ENCODE assay signal across 19 cellular contexts in genomic region chr15:40767838-40768491, GRCh38. TPM values are rescaled to one million over a fixed set of nuclear protein-coding genes. Genes with fewer than 3 reads are reported as not detected.
A peak's percentile ranks its signal among the peaks of the same experiment; 100 is the strongest.
DNase-seq lines count a peak whose midpoint lies in the region; ATAC-seq, FAIRE-seq and TF ChIP-seq lines count a peak whose summit lies in the region.
"Had no signal": no experiment of that assay in that cellular context is flagged by ENCODE, and none has a peak within 500 bp of the region (broad histone marks: within the 10 kb centered on the region; RNA-seq: fewer than 3 reads in every experiment).

No MANE protein-coding gene starts in this region.

- DNase-seq in activated CD8-positive, alpha-beta T cell treated with anti-CD3 and anti-CD28 coated beads for 36 hours, result no peak
- no peak for DNase-seq in activated CD8-positive, alpha-beta T cell treated with anti-CD3 and anti-CD28 coated beads, Interleukin-2, amount 10 ng/mL, durations not matched to agents 7 days and 5 days
- DNase-seq in RWPE1 (ENCODE audit: low spot score) (no peak), keratinocyte (ENCODE audit: low read depth, low spot score) (no peak), NCI-H82 (lab: John Stamatoyannopoulos, UW) (no peak), cortex of kidney (lab: John Stamatoyannopoulos, UW) (no peak), SK-N-SH (no peak)
- DNase-seq: activated B cell treated with CpG ODN at 0.5 μM for 24 hours; activated naive CD4-positive, alpha-beta T cell; COR-L47; effector memory CD8-positive, alpha-beta T cell; NCI-H2081 treated with DMSO at 0.1 percent for 48 hours; NCI-H748 treated with DMSO at 0.1 percent for 48 hours; stimulated activated CD4-positive, alpha-beta T cell treated with anti-CD3 and anti-CD28 coated beads, Interleukin-1b, Interleukin-23, amount 100 ng/mL, for 48 hours had no signal

- H3K9me2 ChIP-seq in SK-N-SH, result no peaks in the 10 kb centered on the region

- H3K4me3 Mint-ChIP-seq in activated CD8-positive, alpha-beta T cell treated with anti-CD3 and anti-CD28 coated beads for 36 hours, result no peak overlapping the region
- no peak overlapping the region for H3K4me3 Mint-ChIP-seq in activated CD8-positive, alpha-beta T cell treated with anti-CD3 and anti-CD28 coated beads, Interleukin-2, amount 10 ng/mL, durations not matched to agents 7 days and 5 days
- H3K4me3 Mint-ChIP-seq: neural progenitor cell had no signal

- no peak for FAIRE-seq in keratinocyte (lab: Jason Lieb, UNC)
- FAIRE-seq: G401.6 had no signal

- no peaks in the 10 kb centered on the region for H3K27me3 ChIP-seq in keratinocyte (ENCODE audit: control insufficient read depth, extremely low read depth, insufficient read depth, low read length)
- no peaks in the 10 kb centered on the region for H3K27me3 ChIP-seq in subcutaneous abdominal adipose tissue (ENCODE audit: control insufficient read depth in 5 of 5, insufficient read depth in 4 of 5, low read length in 5 of 5)
- no peaks in the 10 kb centered on the region for H3K27me3 ChIP-seq in SK-N-SH (ENCODE audit: insufficient read depth)

- H2AFZ ChIP-seq in keratinocyte (ENCODE audit: control insufficient read depth, low read length) (no peak overlapping the region), SK-N-SH (ENCODE audit: low read depth) (no peak overlapping the region)
- H2AFZ ChIP-seq: neural progenitor cell had no signal

- H3K27ac Mint-ChIP-seq in activated CD8-positive, alpha-beta T cell treated with anti-CD3 and anti-CD28 coated beads for 36 hours, result peak overlapping the region; percentile 92
- H3K27ac Mint-ChIP-seq in activated CD8-positive, alpha-beta T cell treated with anti-CD3 and anti-CD28 coated beads, Interleukin-2, amount 10 ng/mL, durations not matched to agents 7 days and 5 days, result no peak overlapping the region
- H3K27ac Mint-ChIP-seq: neural progenitor cell had no signal

- H3K4me3 ChIP-seq in keratinocyte (ENCODE audit: control insufficient read depth in 2 of 3, extremely low read depth in 1 of 3, insufficient read depth in 2 of 3, low read depth in 1 of 3, low read length in 3 of 3), result no peak overlapping the region
- peak overlapping the region in 2 of 5 donors; percentile 17 to 29 for H3K4me3 ChIP-seq in subcutaneous abdominal adipose tissue (ENCODE audit: low read depth in 1 of 5, low read length in 5 of 5)
- H3K4me3 ChIP-seq in SK-N-SH (ENCODE audit: low read depth in 2 of 2, low read length in 1 of 2), result no peak overlapping the region
- H3K4me3 ChIP-seq: HAP-1, neural progenitor cell had no signal

- H4K20me1 ChIP-seq in keratinocyte (ENCODE audit: control insufficient read depth, extremely low read depth, insufficient read depth, low read length) (no peaks in the 10 kb centered on the region), SK-N-SH (ENCODE audit: insufficient read depth) (no peaks in the 10 kb centered on the region)

- no peaks in the 10 kb centered on the region for H3K9me3 ChIP-seq in keratinocyte (ENCODE audit: control insufficient read depth, low read depth, low read length)
- H3K9me3 ChIP-seq in subcutaneous abdominal adipose tissue (ENCODE audit: control insufficient read depth in 5 of 5, low read length in 5 of 5), result no peaks in the 10 kb centered on the region
- no peaks in the 10 kb centered on the region for H3K9me3 ChIP-seq in SK-N-SH
- H3K9me3 ChIP-seq: HAP-1 had no signal

- no peak for TF ChIP-seq RAD21 in SK-N-SH (IDR thresholded peaks at IDR 0.05; ENCODE audit: low read length)

- H3K27ac ChIP-seq in RWPE1, result peak overlapping the region; percentile 99
- H3K27ac ChIP-seq in keratinocyte (ENCODE audit: control insufficient read depth, insufficient read depth, low read length), result peak overlapping the region; percentile 91
- H3K27ac ChIP-seq in subcutaneous abdominal adipose tissue (ENCODE audit: low read depth, low read length), result peak overlapping the region; percentile 64
- H3K27ac ChIP-seq in SK-N-SH (ENCODE audit: low read depth in 2 of 2, low read length in 1 of 2), result no peak overlapping the region; a peak in 2 of 4 replicates
- H3K27ac ChIP-seq: neural progenitor cell had no signal

- no peak for ATAC-seq in activated CD8-positive, alpha-beta T cell treated with anti-CD3 and anti-CD28 coated beads for 36 hours
- ATAC-seq in activated CD8-positive, alpha-beta T cell treated with anti-CD3 and anti-CD28 coated beads, Interleukin-2, amount 10 ng/mL, durations not matched to agents 7 days and 5 days, result no peak
- ATAC-seq: effector memory CD8-positive, alpha-beta T cell had no signal

- peaks cover 58% of the 10 kb centered on the region for H3K4me1 Mint-ChIP-seq in activated CD8-positive, alpha-beta T cell treated with anti-CD3 and anti-CD28 coated beads for 36 hours (ENCODE audit: low read depth)
- peaks cover 52% of the 10 kb centered on the region for H3K4me1 Mint-ChIP-seq in activated CD8-positive, alpha-beta T cell treated with anti-CD3 and anti-CD28 coated beads, Interleukin-2, amount 10 ng/mL, durations not matched to agents 7 days and 5 days (ENCODE audit: low read depth)

- peaks cover 9% of the 10 kb centered on the region for H3K36me3 Mint-ChIP-seq in activated CD8-positive, alpha-beta T cell treated with anti-CD3 and anti-CD28 coated beads for 36 hours (ENCODE audit: low read depth)
- peaks cover 18% of the 10 kb centered on the region for H3K36me3 Mint-ChIP-seq in activated CD8-positive, alpha-beta T cell treated with anti-CD3 and anti-CD28 coated beads, Interleukin-2, amount 10 ng/mL, durations not matched to agents 7 days and 5 days (ENCODE audit: low read depth)

- H3K79me2 ChIP-seq in keratinocyte (ENCODE audit: control insufficient read depth, insufficient read depth, low read length), result no peaks in the 10 kb centered on the region
- no peaks in the 10 kb centered on the region for H3K79me2 ChIP-seq in SK-N-SH (ENCODE audit: insufficient read depth)

- peaks cover 2% of the 10 kb centered on the region for H3K9me1 ChIP-seq in keratinocyte (ENCODE audit: control insufficient read depth, extremely low read depth, insufficient read depth, low read length)

- WGBS in SK-N-SH (ENCODE audit: low lambda C conversion rate), result 94% methylated on average over 28 of the region's 29 CpGs

- H3K4me2 ChIP-seq in keratinocyte (ENCODE audit: control insufficient read depth, extremely low read depth, insufficient read depth, low read depth, low read length) (no peak overlapping the region), SK-N-SH (no peak overlapping the region)
- H3K4me2 ChIP-seq: neural progenitor cell had no signal

- no peak overlapping the region for H3K9ac ChIP-seq in keratinocyte (ENCODE audit: control insufficient read depth, extremely low read depth, insufficient read depth, low read length)
- peak overlapping the region in 2 of 5 donors; percentile 22 to 47 for H3K9ac ChIP-seq in subcutaneous abdominal adipose tissue (ENCODE audit: low read length in 5 of 5)
- H3K9ac ChIP-seq in SK-N-SH, result no peak overlapping the region
- H3K9ac ChIP-seq: neural progenitor cell had no signal

- intact Hi-C loops in activated CD8-positive, alpha-beta T cell treated with anti-CD3 and anti-CD28 coated beads for 36 hours (cut with micrococcal nuclease), result loop anchor here (5.0 kb wide), 1 partner anchor 39 kb away; the partner anchor contains the start of genes DNAJC17 and ZFYVE19

- H3K4me1 ChIP-seq in keratinocyte (ENCODE audit: control insufficient read depth, extremely low read depth, insufficient read depth, low read length) (peaks cover 71% of the 10 kb centered on the region), subcutaneous abdominal adipose tissue (ENCODE audit: control insufficient read depth in 5 of 5, insufficient read depth in 5 of 5, low read length in 5 of 5) (peaks cover 13 to 94% (median 89%) of the 10 kb centered on the region in 5 donors), SK-N-SH (ENCODE audit: control insufficient read depth in 1 of 2, insufficient read depth in 2 of 2, low read depth in 1 of 2, low read length in 1 of 2) (peaks cover 42 to 81% of the 10 kb centered on the region in 2 experiments; a peak in 3 of 4 replicates)

- no peaks in the 10 kb centered on the region for H3K27me3 Mint-ChIP-seq in activated CD8-positive, alpha-beta T cell treated with anti-CD3 and anti-CD28 coated beads for 36 hours
- H3K27me3 Mint-ChIP-seq in activated CD8-positive, alpha-beta T cell treated with anti-CD3 and anti-CD28 coated beads, Interleukin-2, amount 10 ng/mL, durations not matched to agents 7 days and 5 days (ENCODE audit: low read depth), result no peaks in the 10 kb centered on the region
- H3K27me3 Mint-ChIP-seq: activated B cell treated with CpG ODN at 0.5 μM for 24 hours; effector memory CD8-positive, alpha-beta T cell had no signal

- H3K36me3 ChIP-seq in keratinocyte (ENCODE audit: control insufficient read depth in 2 of 2, extremely low read depth in 1 of 2, insufficient read depth in 2 of 2, low read length in 2 of 2) (peaks cover 9 to 12% of the 10 kb centered on the region in 2 experiments), subcutaneous abdominal adipose tissue (ENCODE audit: control insufficient read depth in 5 of 5, insufficient read depth in 5 of 5, low read length in 5 of 5) (peaks cover 0 to 32% (median 13%) of the 10 kb centered on the region in 5 donors), SK-N-SH (replicated peaks in 1 of 2; ENCODE audit: control insufficient read depth in 1 of 2, insufficient read depth in 2 of 2, low read length in 1 of 2) (peaks cover 0 to 11% of the 10 kb centered on the region in 2 experiments)
- H3K36me3 ChIP-seq: neural progenitor cell had no signal

- no peaks in the 10 kb centered on the region for H3K9me3 Mint-ChIP-seq in activated CD8-positive, alpha-beta T cell treated with anti-CD3 and anti-CD28 coated beads for 36 hours
- no peaks in the 10 kb centered on the region for H3K9me3 Mint-ChIP-seq in activated CD8-positive, alpha-beta T cell treated with anti-CD3 and anti-CD28 coated beads, Interleukin-2, amount 10 ng/mL, durations not matched to agents 7 days and 5 days (ENCODE audit: insufficient read depth)
- H3K9me3 Mint-ChIP-seq: activated B cell treated with CpG ODN at 0.5 μM for 24 hours; effector memory CD8-positive, alpha-beta T cell; neural progenitor cell; T-helper 1 cell treated with Interleukin-12 subunit alpha and Interleukin-12 subunit beta and Interleukin-4 antibody, amounts not matched to agents 30 μg/mL and 1 μg/mL, for 36 hours had no signal

- peaks cover 12% of the 10 kb centered on the region for H3F3A ChIP-seq in SK-N-SH (replicated peaks; ENCODE audit: insufficient read depth)

- TF ChIP-seq EP300 in SK-N-SH (IDR thresholded peaks at IDR 0.05; ENCODE audit: borderline replicate concordance in 1 of 2, low read depth in 1 of 2, low read length in 1 of 2), result no peak

- POLR2A ChIA-PET in activated CD8-positive, alpha-beta T cell treated with anti-CD3 and anti-CD28 coated beads for 36 hours (lab: Charles Lee), result interaction anchor here (0.8 to 6.8 kb wide), 6 partner anchors 11 to 106 kb away, joined by 3 to 37 read pairs (median 4); partner anchors contain the start of genes DNAJC17, RAD51, RHOV and ZFYVE19
- POLR2A ChIA-PET in activated CD8-positive, alpha-beta T cell treated with anti-CD3 and anti-CD28 coated beads, Interleukin-2, amount 10 ng/mL, durations not matched to agents 7 days and 5 days (lab: Charles Lee), result interaction anchor here (1.4 kb wide), 1 partner anchor 565 kb away, joined by 3 read pairs; the partner anchor contains the start of genes NUSAP1 and OIP5
- POLR2A ChIA-PET in RWPE1 (lab: Yijun Ruan, JAX; ENCODE audit: low non-redundant PET) (no interaction called here), SK-N-SH (lab: Yijun Ruan, JAX) (interaction anchor here (0.6 to 1.6 kb wide), 2 partner anchors 11 to 47 kb away, joined by 3 read pairs; no protein-coding TSS in a partner anchor)

- dilution Hi-C loops in keratinocyte (cut with MboI; ENCODE audit: extremely low pct_ligation_motif_present, low sequenced_read_pairs), result no loop called here

- CTCF ChIA-PET in activated CD8-positive, alpha-beta T cell treated with anti-CD3 and anti-CD28 coated beads for 36 hours (lab: Charles Lee), result interaction anchor here (2.6 to 3.7 kb wide), 2 partner anchors 15 kb away, joined by 20 to 27 read pairs; no protein-coding TSS in a partner anchor
- CTCF ChIA-PET in activated CD8-positive, alpha-beta T cell treated with anti-CD3 and anti-CD28 coated beads, Interleukin-2, amount 10 ng/mL, durations not matched to agents 7 days and 5 days (lab: Charles Lee), result interaction anchor here (3.4 kb wide), 1 partner anchor 23 kb away, joined by 20 read pairs; no protein-coding TSS in a partner anchor
- CTCF ChIA-PET in RWPE1 (lab: Yijun Ruan, JAX), result no interaction called here
- CTCF ChIA-PET in SK-N-SH (lab: Yijun Ruan, JAX), result interaction anchor here (0.6 to 31.8 kb wide), 4 partner anchors 15 to 91 kb away, joined by 3 to 555 read pairs (median 60); partner anchors contain the start of gene RMDN3

- no peak for TF ChIP-seq CTCF in activated CD8-positive, alpha-beta T cell treated with anti-CD3 and anti-CD28 coated beads for 36 hours (IDR thresholded peaks at IDR 0.05)
- no peak for TF ChIP-seq CTCF in RWPE1 (conservative IDR thresholded peaks at IDR 0.05; ENCODE audit: low read depth)
- TF ChIP-seq CTCF in keratinocyte (optimal IDR thresholded peaks at IDR 0.05 in 1 of 3, IDR thresholded peaks at IDR 0.05 in 1 of 3, conservative IDR thresholded peaks at IDR 0.05 in 1 of 3; ENCODE audit: extremely low read depth in 1 of 3, insufficient read depth in 2 of 3, low read length in 3 of 3), result no peak
- no peak for TF ChIP-seq CTCF in SK-N-SH (IDR thresholded peaks at IDR 0.05)

RNA-seq across cellular contexts. Expression of gene C15orf62, which starts 1.8 kb away (rescaled TPM):
- under 1 TPM; 0.61 to 0.63 TPM for total RNA-seq in activated CD8-positive, alpha-beta T cell treated with anti-CD3 and anti-CD28 coated beads for 36 hours
- total RNA-seq in activated CD8-positive, alpha-beta T cell treated with anti-CD3 and anti-CD28 coated beads, Interleukin-2, amount 10 ng/mL, durations not matched to agents 7 days and 5 days, result 1 to 10 TPM; 1.1 to 1.2 TPM
- polyA plus RNA-seq in keratinocyte (0.09 to 0.15 TPM (median 0.14 TPM) in 3 replicates), SK-N-SH (2012; rRNA removed) (0.06 TPM in 1 of 2 replicates, not detected in the other)
- 1.9 TPM for polyA plus RNA-seq in keratinocyte (2011; ENCODE audit: low read depth)
- polyA plus RNA-seq in keratinocyte (2011; cell fraction: cytosol; rRNA removed), result 0.05 and 0.09 TPM in 2 replicates
- polyA plus RNA-seq in keratinocyte (2011; cell fraction: nucleus; rRNA removed), result 0.11 and 0.25 TPM in 2 replicates
- polyA plus RNA-seq in keratinocyte (2012; ENCODE audit: low replicate concordance), result 0.42 and 5.3 TPM in 2 replicates
- not detected in 3 replicates for polyA minus RNA-seq in keratinocyte
- not detected for polyA minus RNA-seq in keratinocyte (2011; cell fraction: cytosol; rRNA and poly(A)+ RNA removed)
- 0.21 TPM in 1 of 2 replicates, not detected in the other for polyA minus RNA-seq in keratinocyte (2011; cell fraction: nucleus; rRNA and poly(A)+ RNA removed)
- 0.01 and 0.03 TPM in 2 replicates for polyA plus RNA-seq in SK-N-SH (2012; cell fraction: cytosol; rRNA removed)
- polyA plus RNA-seq in SK-N-SH (2012; cell fraction: nucleus; rRNA removed), result 0.08 and 0.19 TPM in 2 replicates

RNA-seq across cellular contexts. Expression of gene GCHFR, which starts 4.1 kb away (rescaled TPM):
- total RNA-seq in activated CD8-positive, alpha-beta T cell treated with anti-CD3 and anti-CD28 coated beads for 36 hours, result 10 to 100 TPM; 44.8 to 46.6 TPM
- 10 to 100 TPM; 50.6 to 50.8 TPM for total RNA-seq in activated CD8-positive, alpha-beta T cell treated with anti-CD3 and anti-CD28 coated beads, Interleukin-2, amount 10 ng/mL, durations not matched to agents 7 days and 5 days
- 1.6 to 3.1 TPM (median 2.7 TPM) in 3 replicates for polyA plus RNA-seq in keratinocyte
- polyA plus RNA-seq in keratinocyte (2011; ENCODE audit: low read depth), result 1.4 TPM
- polyA plus RNA-seq in keratinocyte (2011; cell fraction: cytosol; rRNA removed), result 0.86 and 2.8 TPM in 2 replicates
- 0.60 and 0.92 TPM in 2 replicates for polyA plus RNA-seq in keratinocyte (2011; cell fraction: nucleus; rRNA removed)
- 4.1 and 4.7 TPM in 2 replicates for polyA plus RNA-seq in keratinocyte (2012; ENCODE audit: low replicate concordance)
- 1.1 to 5.1 TPM in 2 of 3 replicates, not detected in the other for polyA minus RNA-seq in keratinocyte
- polyA minus RNA-seq in keratinocyte (2011; cell fraction: cytosol; rRNA and poly(A)+ RNA removed), result 13.0 TPM
- 0.74 and 1.5 TPM in 2 replicates for polyA minus RNA-seq in keratinocyte (2011; cell fraction: nucleus; rRNA and poly(A)+ RNA removed)
- polyA plus RNA-seq in SK-N-SH (2012; rRNA removed), result 0.60 and 0.67 TPM in 2 replicates
- 0.41 and 0.66 TPM in 2 replicates for polyA plus RNA-seq in SK-N-SH (2012; cell fraction: cytosol; rRNA removed)
- 0.12 and 0.18 TPM in 2 replicates for polyA plus RNA-seq in SK-N-SH (2012; cell fraction: nucleus; rRNA removed)

RNA-seq across cellular contexts. Expression of gene RMDN3, which starts 12.9 kb away (rescaled TPM):
- 10 to 100 TPM; 20.8 to 21.6 TPM for total RNA-seq in activated CD8-positive, alpha-beta T cell treated with anti-CD3 and anti-CD28 coated beads for 36 hours
- 10 to 100 TPM; 34.0 to 35.1 TPM for total RNA-seq in activated CD8-positive, alpha-beta T cell treated with anti-CD3 and anti-CD28 coated beads, Interleukin-2, amount 10 ng/mL, durations not matched to agents 7 days and 5 days
- 22.2 to 23.0 TPM (median 22.2 TPM) in 3 replicates for polyA plus RNA-seq in keratinocyte
- 28.4 TPM for polyA plus RNA-seq in keratinocyte (2011; ENCODE audit: low read depth)
- 16.8 and 18.4 TPM in 2 replicates for polyA plus RNA-seq in keratinocyte (2011; cell fraction: cytosol; rRNA removed)
- 46.3 and 51.4 TPM in 2 replicates for polyA plus RNA-seq in keratinocyte (2011; cell fraction: nucleus; rRNA removed)
- polyA plus RNA-seq in keratinocyte (2012; ENCODE audit: low replicate concordance), result 22.8 and 24.5 TPM in 2 replicates
- polyA minus RNA-seq in keratinocyte, result 9.7 to 20.6 TPM (median 13.9 TPM) in 3 replicates
- polyA minus RNA-seq in keratinocyte (2011; cell fraction: cytosol; rRNA and poly(A)+ RNA removed), result 21.9 TPM
- 16.2 and 19.2 TPM in 2 replicates for polyA minus RNA-seq in keratinocyte (2011; cell fraction: nucleus; rRNA and poly(A)+ RNA removed)
- 30.0 and 33.0 TPM in 2 replicates for polyA plus RNA-seq in SK-N-SH (2012; rRNA removed)
- polyA plus RNA-seq in SK-N-SH (2012; cell fraction: cytosol; rRNA removed), result 26.4 and 28.8 TPM in 2 replicates
- polyA plus RNA-seq in SK-N-SH (2012; cell fraction: nucleus; rRNA removed), result 33.0 and 39.1 TPM in 2 replicates

RNA-seq across cellular contexts. Expression of gene ZFYVE19, which starts 38.9 kb away (rescaled TPM):
- 10 to 100 TPM; 20.1 to 22.7 TPM for total RNA-seq in activated CD8-positive, alpha-beta T cell treated with anti-CD3 and anti-CD28 coated beads for 36 hours
- total RNA-seq in activated CD8-positive, alpha-beta T cell treated with anti-CD3 and anti-CD28 coated beads, Interleukin-2, amount 10 ng/mL, durations not matched to agents 7 days and 5 days, result 10 to 100 TPM; 29.4 to 35.6 TPM
- polyA plus RNA-seq in keratinocyte (19.0 to 26.2 TPM (median 24.5 TPM) in 3 replicates), SK-N-SH (2012; rRNA removed) (35.5 and 37.8 TPM in 2 replicates)
- 15.2 TPM for polyA plus RNA-seq in keratinocyte (2011; ENCODE audit: low read depth)
- 17.0 and 20.2 TPM in 2 replicates for polyA plus RNA-seq in keratinocyte (2011; cell fraction: cytosol; rRNA removed)
- 57.4 and 64.0 TPM in 2 replicates for polyA plus RNA-seq in keratinocyte (2011; cell fraction: nucleus; rRNA removed)
- polyA plus RNA-seq in keratinocyte (2012; ENCODE audit: low replicate concordance), result 14.6 and 15.8 TPM in 2 replicates
- 16.5 to 25.4 TPM (median 21.4 TPM) in 3 replicates for polyA minus RNA-seq in keratinocyte
- polyA minus RNA-seq in keratinocyte (2011; cell fraction: cytosol; rRNA and poly(A)+ RNA removed), result 17.8 TPM
- 8.5 and 9.8 TPM in 2 replicates for polyA minus RNA-seq in keratinocyte (2011; cell fraction: nucleus; rRNA and poly(A)+ RNA removed)
- polyA plus RNA-seq in SK-N-SH (2012; cell fraction: cytosol; rRNA removed), result 16.8 and 22.1 TPM in 2 replicates
- polyA plus RNA-seq in SK-N-SH (2012; cell fraction: nucleus; rRNA removed), result 141 and 176 TPM in 2 replicates

RNA-seq across cellular contexts. Expression of gene DNAJC17, which starts 39.3 kb away (rescaled TPM):
- 10 to 100 TPM; 35.8 to 35.9 TPM for total RNA-seq in activated CD8-positive, alpha-beta T cell treated with anti-CD3 and anti-CD28 coated beads for 36 hours
- total RNA-seq in activated CD8-positive, alpha-beta T cell treated with anti-CD3 and anti-CD28 coated beads, Interleukin-2, amount 10 ng/mL, durations not matched to agents 7 days and 5 days, result 10 to 100 TPM; 42.9 to 47.2 TPM
- polyA plus RNA-seq in keratinocyte (27.0 to 55.9 TPM (median 35.3 TPM) in 3 replicates), SK-N-SH (2012; rRNA removed) (53.1 and 61.6 TPM in 2 replicates)
- 23.6 TPM for polyA plus RNA-seq in keratinocyte (2011; ENCODE audit: low read depth)
- 30.6 and 31.7 TPM in 2 replicates for polyA plus RNA-seq in keratinocyte (2011; cell fraction: cytosol; rRNA removed)
- 65.7 and 71.0 TPM in 2 replicates for polyA plus RNA-seq in keratinocyte (2011; cell fraction: nucleus; rRNA removed)
- 23.2 and 38.5 TPM in 2 replicates for polyA plus RNA-seq in keratinocyte (2012; ENCODE audit: low replicate concordance)
- polyA minus RNA-seq in keratinocyte, result 10.5 to 21.2 TPM (median 19.7 TPM) in 3 replicates
- 13.8 TPM for polyA minus RNA-seq in keratinocyte (2011; cell fraction: cytosol; rRNA and poly(A)+ RNA removed)
- polyA minus RNA-seq in keratinocyte (2011; cell fraction: nucleus; rRNA and poly(A)+ RNA removed), result 8.0 and 8.5 TPM in 2 replicates
- polyA plus RNA-seq in SK-N-SH (2012; cell fraction: cytosol; rRNA removed), result 48.6 and 49.2 TPM in 2 replicates
- 96.1 and 113 TPM in 2 replicates for polyA plus RNA-seq in SK-N-SH (2012; cell fraction: nucleus; rRNA removed)

Comparison
In these comparisons a context has a peak if more than half of its experiments do, and no peak if none do; other contexts are left out.
1. H3K27ac ChIP-seq: peak in RWPE1 (single experiment), keratinocyte (single experiment) and subcutaneous abdominal adipose tissue (single experiment); none in SK-N-SH (0 of 2).